Comparison of ENCODE assay signal across 8 cellular contexts in genomic region chr19:1410136-1410786, GRCh38. TPM values are rescaled to one million over a fixed set of nuclear protein-coding genes. Genes with fewer than 3 reads are reported as not detected.
DNase-seq lines count a peak whose midpoint lies in the region; ATAC-seq lines count a peak whose summit lies in the region.

No MANE protein-coding gene starts in this region.

- H3K9me3 ChIP-seq in CD4-positive, CD25-positive, alpha-beta regulatory T cell (ENCODE audit: control insufficient read depth in 2 of 2, low read length in 2 of 2), result no peaks in the 10 kb centered on the region
- H3K9me3 ChIP-seq in neuronal stem cell (replicated peaks in 1 of 2; ENCODE audit: control insufficient read depth in 2 of 2, insufficient read depth in 1 of 2, low read depth in 1 of 2, low read length in 2 of 2), result no peaks in the 10 kb centered on the region

- no peak for ATAC-seq in CD4-positive, CD25-positive, alpha-beta regulatory T cell (ENCODE audit: low read depth in 2 of 2)
- no peak for ATAC-seq in HG02798 (IDR thresholded peaks at IDR 0.05; ENCODE audit: poor library complexity, unreplicated experiment)

- no peak overlapping the region for H4K8ac ChIP-seq in neuronal stem cell (ENCODE audit: low read depth, low read length)

- H2BK15ac ChIP-seq in neuronal stem cell (ENCODE audit: low read length), result no peak overlapping the region

- peaks cover 12% of the 10 kb centered on the region for H3K36me3 Mint-ChIP-seq in CD4-positive, CD25-positive, alpha-beta regulatory T cell

- no peaks in the 10 kb centered on the region for H3K27me3 Mint-ChIP-seq in CD4-positive, CD25-positive, alpha-beta regulatory T cell

- peaks cover 38% of the 10 kb centered on the region for H3K79me1 ChIP-seq in neuronal stem cell (ENCODE audit: low read depth, low read length)

- no peaks in the 10 kb centered on the region for H3K9me3 Mint-ChIP-seq in CD4-positive, CD25-positive, alpha-beta regulatory T cell

- peaks cover 13% of the 10 kb centered on the region for H3K36me3 ChIP-seq in CD4-positive, CD25-positive, alpha-beta regulatory T cell (ENCODE audit: control insufficient read depth, insufficient read depth, low read length)
- H3K36me3 ChIP-seq in neuronal stem cell (replicated peaks in 1 of 2; ENCODE audit: control insufficient read depth in 2 of 2, insufficient read depth in 2 of 2, low read length in 2 of 2), result peaks cover 18 to 51% of the 10 kb centered on the region in 2 donors

- H3K4me1 Mint-ChIP-seq in CD4-positive, CD25-positive, alpha-beta regulatory T cell, result peaks cover 0 to 69% (median 42%) of the 10 kb centered on the region in 4 donors

- H3K4me3 ChIP-seq in CD4-positive, CD25-positive, alpha-beta regulatory T cell (ENCODE audit: low read depth, low read length), result peak overlapping the region; percentile 32
- H3K4me3 ChIP-seq in neuronal stem cell (ENCODE audit: low read length in 2 of 2), result peak overlapping the region in 1 of 2 donors; percentile 7

- no peaks in the 10 kb centered on the region for H3K27me3 ChIP-seq in CD4-positive, CD25-positive, alpha-beta regulatory T cell (ENCODE audit: control insufficient read depth, insufficient read depth, low read length)
- no peaks in the 10 kb centered on the region for H3K27me3 ChIP-seq in neuronal stem cell (ENCODE audit: control insufficient read depth in 3 of 3, insufficient read depth in 3 of 3, low read depth in 1 of 3, low read length in 3 of 3)

- peak overlapping the region; percentile 53 for H2AK5ac ChIP-seq in neuronal stem cell (ENCODE audit: low read depth, low read length)

- peak overlapping the region; percentile 95 to 99 (median 96) for H3K4me3 Mint-ChIP-seq in CD4-positive, CD25-positive, alpha-beta regulatory T cell

- no peak overlapping the region for H2BK120ac ChIP-seq in neuronal stem cell (ENCODE audit: low read depth, low read length)

- H2BK5ac ChIP-seq in neuronal stem cell (ENCODE audit: low read length), result no peak overlapping the region

- no peak overlapping the region for H3K27ac ChIP-seq in CD4-positive, CD25-positive, alpha-beta regulatory T cell (ENCODE audit: insufficient read depth, low read length, poor library complexity, severe bottlenecking)
- H3K27ac ChIP-seq in caudate nucleus (ENCODE audit: low read depth, low read length), result peak overlapping the region; percentile 24
- H3K27ac ChIP-seq in neuronal stem cell (replicated peaks; ENCODE audit: low read length), result no peak overlapping the region

- H4K91ac ChIP-seq in neuronal stem cell (ENCODE audit: low read depth, low read length, poor library complexity), result no peak overlapping the region

- no peak overlapping the region for H3K14ac ChIP-seq in neuronal stem cell (ENCODE audit: low read length)

- H3K4me2 ChIP-seq in neuronal stem cell (ENCODE audit: insufficient read depth, low read length, poor library complexity, severe bottlenecking), result no peak overlapping the region

- H3K9ac ChIP-seq in neuronal stem cell (ENCODE audit: low read depth, low read length, poor library complexity), result no peak overlapping the region

- H3K18ac ChIP-seq in neuronal stem cell (ENCODE audit: low read length), result no peak overlapping the region

- no peak overlapping the region for H2BK12ac ChIP-seq in neuronal stem cell (ENCODE audit: low read length)

- H2AFZ ChIP-seq in neuronal stem cell (ENCODE audit: low read length), result no peak overlapping the region

- H3K23ac ChIP-seq in neuronal stem cell (ENCODE audit: low read depth, low read length, poor library complexity), result no peak overlapping the region

- H3K27ac Mint-ChIP-seq in CD4-positive, CD25-positive, alpha-beta regulatory T cell, result peak overlapping the region; percentile 75 to 97 (median 93)

- no peak overlapping the region for H3K4ac ChIP-seq in neuronal stem cell (ENCODE audit: low read length)

- peaks cover 69% of the 10 kb centered on the region for H3K4me1 ChIP-seq in CD4-positive, CD25-positive, alpha-beta regulatory T cell (ENCODE audit: control insufficient read depth, insufficient read depth, low read length, poor library complexity, severe bottlenecking)
- H3K4me1 ChIP-seq in neuronal stem cell (ENCODE audit: control insufficient read depth in 2 of 2, insufficient read depth in 1 of 2, low read depth in 1 of 2, low read length in 2 of 2), result peaks cover 16 to 22% of the 10 kb centered on the region in 2 donors

- no CpG with 5 or more reads among the region's 23 CpGs for WGBS in neuronal stem cell (ENCODE audit: extremely low coverage in 2 of 2, insufficient read length in 2 of 2, insufficient replicate concordance in 1 of 2), 2 donors

- no peak for DNase-seq in CD4-positive, CD25-positive, alpha-beta regulatory T cell
- peak; percentile 36 for DNase-seq in M059J (ENCODE audit: low read depth)
- no peak for DNase-seq in caudate nucleus (lab: John Stamatoyannopoulos, UW)
- no peak for DNase-seq in neuronal stem cell (ENCODE audit: low spot score)
- no peak for DNase-seq in RPMI8226
- no peak for DNase-seq in NCI-H82 treated with DMSO at 0.1 percent for 48 hours (lab: John Stamatoyannopoulos, UW; ENCODE audit: unreplicated experiment)
- no peak for DNase-seq in HUDEP-2 (lab: John Stamatoyannopoulos, UW; ENCODE audit: unreplicated experiment in 76 of 76)

RNA-seq across cellular contexts. Expression of gene DAZAP1, which starts 2.9 kb away (rescaled TPM):
- 153 TPM for total RNA-seq in CD4-positive, CD25-positive, alpha-beta regulatory T cell
- polyA plus RNA-seq in CD4-positive, CD25-positive, alpha-beta regulatory T cell, result 1 to 10 TPM; 2.4 to 5.3 (median 4.2) TPM
- 87.7 and 97.6 TPM in 2 replicates for total RNA-seq in M059J (2014; rRNA removed; shearing (Covaris generic))
- polyA plus RNA-seq in neuronal stem cell (2013, experiment 1 of 2), result 124 TPM
- 126 TPM for polyA plus RNA-seq in neuronal stem cell (2013, experiment 2 of 2)

RNA-seq across cellular contexts. Expression of gene GAMT, which starts 8.9 kb away (rescaled TPM):
- total RNA-seq in CD4-positive, CD25-positive, alpha-beta regulatory T cell, result 6.7 TPM
- 10 to 100 TPM; 10.4 to 20.2 (median 14.2) TPM for polyA plus RNA-seq in CD4-positive, CD25-positive, alpha-beta regulatory T cell
- total RNA-seq in M059J (2014; rRNA removed; shearing (Covaris generic)), result 33.2 and 37.7 TPM in 2 replicates
- polyA plus RNA-seq in neuronal stem cell (2013, experiment 1 of 2), result 41.6 TPM
- polyA plus RNA-seq in neuronal stem cell (2013, experiment 2 of 2), result 42.6 TPM

RNA-seq across cellular contexts. Expression of gene NDUFS7, which starts 26.6 kb away (rescaled TPM):
- total RNA-seq in CD4-positive, CD25-positive, alpha-beta regulatory T cell, result 58.3 TPM
- polyA plus RNA-seq in CD4-positive, CD25-positive, alpha-beta regulatory T cell, result 100 to 1,000 TPM; 190 to 227 (median 215) TPM
- total RNA-seq in M059J (2014; rRNA removed; shearing (Covaris generic)), result 119 and 150 TPM in 2 replicates
- polyA plus RNA-seq in neuronal stem cell (2013, experiment 1 of 2), result 61.9 TPM
- 60.2 TPM for polyA plus RNA-seq in neuronal stem cell (2013, experiment 2 of 2)

RNA-seq across cellular contexts. Expression of gene RPS15, which starts 27.9 kb away (rescaled TPM):
- total RNA-seq in CD4-positive, CD25-positive, alpha-beta regulatory T cell, result 1,352 TPM
- 1,000 to 10,000 TPM; 2,869 to 3,453 (median 3,084) TPM for polyA plus RNA-seq in CD4-positive, CD25-positive, alpha-beta regulatory T cell
- total RNA-seq in M059J (2014; rRNA removed; shearing (Covaris generic)), result 1,527 and 2,021 TPM in 2 replicates
- polyA plus RNA-seq in neuronal stem cell (2013, experiment 1 of 2), result 3,965 TPM
- 3,732 TPM for polyA plus RNA-seq in neuronal stem cell (2013, experiment 2 of 2)

RNA-seq across cellular contexts. Expression of gene APC2, which starts 39.7 kb away (rescaled TPM):
- total RNA-seq in CD4-positive, CD25-positive, alpha-beta regulatory T cell, result 0.25 TPM
- polyA plus RNA-seq in CD4-positive, CD25-positive, alpha-beta regulatory T cell, result under 1 TPM in 2 of 4 donors, not detected in 2; 0.06 to 0.07 TPM
- total RNA-seq in M059J (2014; rRNA removed; shearing (Covaris generic)), result 0.49 TPM in 1 of 2 replicates, not detected in the other
- 3.4 TPM for polyA plus RNA-seq in neuronal stem cell (2013, experiment 1 of 2)
- polyA plus RNA-seq in neuronal stem cell (2013, experiment 2 of 2), result 3.9 TPM
